15 cellular contexts compared by ENCODE assay signal in the genomic region with DNA sequence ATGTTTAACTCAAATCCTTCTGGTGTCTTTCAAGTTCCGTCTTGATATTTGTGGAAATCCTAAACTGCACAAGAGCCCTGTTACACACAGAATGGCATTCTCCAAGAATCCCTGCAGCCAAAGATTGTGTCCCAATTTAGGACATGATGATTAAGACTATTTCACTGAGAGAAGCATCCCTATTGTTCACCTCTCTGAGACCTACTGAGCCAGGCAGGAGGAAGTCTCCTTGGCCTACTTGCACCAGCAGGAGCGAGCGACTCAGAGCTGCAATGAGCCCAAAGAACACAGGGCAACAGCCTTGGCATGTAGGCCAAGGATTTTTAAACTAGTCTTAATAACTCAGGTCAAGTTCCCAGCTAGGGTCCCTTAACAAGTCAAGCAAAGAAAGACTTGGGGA.
"Had no signal": no experiment of that assay in that cellular context is flagged by ENCODE, and none has a peak within 500 bp of the region (broad histone marks: within the 10 kb centered on the region; RNA-seq: fewer than 3 reads in every experiment).

No MANE protein-coding gene starts in this region.

- H3K79me2 ChIP-seq: hepatocyte had no signal

- H3K4me1 ChIP-seq: esophagus squamous epithelium, stomach, transverse colon had no signal

- H3K27me3 ChIP-seq: esophagus squamous epithelium, hepatocyte, neutrophil, stomach, transverse colon had no signal

- H3K4me3 ChIP-seq: coronary artery, esophagus squamous epithelium, hepatocyte, skin epidermis, stomach, thoracic aorta, transverse colon had no signal

- H3K36me3 ChIP-seq: esophagus squamous epithelium, neutrophil, stomach, thoracic aorta, transverse colon had no signal

- H3K4me2 ChIP-seq: hepatocyte had no signal

- DNase-seq: effector CD4-positive, alpha-beta T cell; esophagus squamous epithelium; head of caudate nucleus; naive thymus-derived CD4-positive, alpha-beta T cell; nephron progenitor cell; stimulated activated CD4-positive, alpha-beta T cell treated with anti-CD3 and anti-CD28 coated beads, Interleukin-12 subunit alpha, Interleukin-12 subunit beta, amount 100 ng/mL, for 4 hours; stimulated activated naive CD4-positive, alpha-beta T cell; stomach; substantia nigra; transverse colon had no signal

- H3K27ac ChIP-seq: coronary artery, esophagus squamous epithelium, hepatocyte, neutrophil, skin epidermis, stomach, thoracic aorta, transverse colon had no signal

- H2AFZ ChIP-seq: hepatocyte had no signal

- H3K9me3 ChIP-seq: neutrophil, thoracic aorta, transverse colon had no signal
